ENCODE assay signal across 8 cellular contexts in the genomic region with DNA sequence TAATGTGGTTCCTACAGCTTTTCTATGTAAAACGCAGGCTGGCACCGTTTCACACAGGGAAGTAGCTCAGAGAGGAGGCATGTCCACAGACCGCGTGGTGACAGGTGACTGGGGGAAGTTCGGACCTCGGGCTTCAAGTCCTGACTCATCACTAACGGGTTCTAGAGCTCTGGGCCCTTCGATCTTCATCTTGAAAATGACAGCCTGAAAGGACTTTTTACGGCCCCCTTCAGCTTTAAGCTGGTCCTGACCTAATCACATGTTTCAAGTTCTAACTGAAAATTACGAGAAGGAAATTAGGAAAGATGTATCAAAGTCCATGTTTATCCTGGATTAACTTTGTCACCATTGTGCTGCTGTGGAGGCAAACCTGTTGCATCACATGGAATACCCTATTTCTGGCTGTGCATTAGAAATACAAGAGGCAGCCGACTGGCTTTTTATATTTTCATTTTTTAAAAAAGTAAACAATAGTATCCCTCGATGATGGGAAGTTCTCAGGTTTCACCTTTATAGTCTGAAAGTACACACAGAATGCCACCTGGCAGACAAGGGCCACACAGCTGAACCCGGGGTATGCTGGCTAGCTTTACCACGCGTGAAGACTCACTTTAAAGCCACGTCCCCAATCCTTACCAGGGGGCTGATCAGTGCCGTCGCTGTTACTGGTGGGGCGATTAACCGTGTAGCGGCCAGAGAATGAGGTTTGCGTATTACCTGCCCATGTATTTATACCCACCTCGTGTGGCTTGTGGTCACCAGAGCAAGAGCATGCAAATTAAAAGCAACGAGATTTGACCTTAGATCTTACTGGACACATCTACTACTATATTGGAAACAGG. TPM values are rescaled to one million over a fixed set of nuclear protein-coding genes. Genes with fewer than 3 reads are reported as not detected.
DNase-seq lines count a peak whose midpoint lies in the region; ATAC-seq, FAIRE-seq and TF ChIP-seq lines count a peak whose summit lies in the region.

No MANE protein-coding gene starts in this region.

- DNase-seq in activated CD4-positive, CD25-positive, alpha-beta regulatory T cell treated with anti-CD3 and anti-CD28 coated beads, Interleukin-2, amount 50 U/mL, for 72 hours, result peak; percentile 34
- peak; percentile 63 for DNase-seq in NCI-H1105 treated with DMSO at 0.1 percent for 48 hours (lab: John Stamatoyannopoulos, UW)
- peak; percentile 12 for DNase-seq in activated T-helper 1 cell treated with anti-CD3 and anti-CD28 coated beads, Interleukin-12 subunit alpha, Interleukin-12 subunit beta, Interleukin-2, Interleukin-4 antibody, amounts not matched to agents 30 ng/mL and 10 ng/mL and 1 ng/mL, durations not matched to agents 14 hours and 24 hours and 36 hours (ENCODE audit: low spot score)
- peak; percentile 57 for DNase-seq in Right ventricle myocardium superior
- DNase-seq in posterior vena cava (ENCODE audit: low spot score), result peak; percentile 83
- no peak for DNase-seq in H54 (ENCODE audit: insufficient read length, low spot score)

- TF ChIP-seq POLR2A in H54 (IDR thresholded peaks at IDR 0.05; ENCODE audit: low read depth, low read length), result no peak

- no peaks in the 10 kb centered on the region for H3K27me3 Mint-ChIP-seq in activated T-helper 1 cell treated with anti-CD3 and anti-CD28 coated beads, Interleukin-12 subunit alpha, Interleukin-12 subunit beta, Interleukin-2, Interleukin-4 antibody, amounts not matched to agents 30 ng/mL and 10 ng/mL and 1 ng/mL, durations not matched to agents 14 hours and 24 hours and 36 hours (ENCODE audit: insufficient read depth)

- no peak for FAIRE-seq in H54 (lab: Jason Lieb, UNC)

- peak overlapping the region; percentile 94 for H3K4me3 Mint-ChIP-seq in activated T-helper 1 cell treated with anti-CD3 and anti-CD28 coated beads, Interleukin-12 subunit alpha, Interleukin-12 subunit beta, Interleukin-2, Interleukin-4 antibody, amounts not matched to agents 30 ng/mL and 10 ng/mL and 1 ng/mL, durations not matched to agents 14 hours and 24 hours and 36 hours

- peaks cover 75% of the 10 kb centered on the region for H3K4me1 Mint-ChIP-seq in activated T-helper 1 cell treated with anti-CD3 and anti-CD28 coated beads, Interleukin-12 subunit alpha, Interleukin-12 subunit beta, Interleukin-2, Interleukin-4 antibody, amounts not matched to agents 30 ng/mL and 10 ng/mL and 1 ng/mL, durations not matched to agents 14 hours and 24 hours and 36 hours (ENCODE audit: low read depth)

- ATAC-seq in activated CD4-positive, CD25-positive, alpha-beta regulatory T cell treated with anti-CD3 and anti-CD28 coated beads, Interleukin-2, amount 50 U/mL, for 24 hours, result no peak
- ATAC-seq in HG02588 (IDR thresholded peaks at IDR 0.05; ENCODE audit: unreplicated experiment) (peak; percentile 30), Right ventricle myocardium superior (ENCODE audit: poor library complexity) (no peak)

- H3K36me3 Mint-ChIP-seq in activated T-helper 1 cell treated with anti-CD3 and anti-CD28 coated beads, Interleukin-12 subunit alpha, Interleukin-12 subunit beta, Interleukin-2, Interleukin-4 antibody, amounts not matched to agents 30 ng/mL and 10 ng/mL and 1 ng/mL, durations not matched to agents 14 hours and 24 hours and 36 hours (ENCODE audit: low read depth), result peaks cover 44% of the 10 kb centered on the region

- H3K9me3 Mint-ChIP-seq in activated T-helper 1 cell treated with anti-CD3 and anti-CD28 coated beads, Interleukin-12 subunit alpha, Interleukin-12 subunit beta, Interleukin-2, Interleukin-4 antibody, amounts not matched to agents 30 ng/mL and 10 ng/mL and 1 ng/mL, durations not matched to agents 14 hours and 24 hours and 36 hours, result no peaks in the 10 kb centered on the region

- intact Hi-C loops in activated T-helper 1 cell treated with anti-CD3 and anti-CD28 coated beads, Interleukin-12 subunit alpha, Interleukin-12 subunit beta, Interleukin-2, Interleukin-4 antibody, amounts not matched to agents 30 ng/mL and 10 ng/mL and 1 ng/mL, durations not matched to agents 14 hours and 24 hours and 36 hours (cut with micrococcal nuclease), result loop anchor here (1.0 to 10.0 kb wide), 4 partner anchors 14 to 1745 kb away; a partner anchor contains a TSS
- intact Hi-C loops in Right ventricle myocardium superior (cut with DNase I) (loop anchor here (10.0 kb wide), 1 partner anchor 203 kb away; no protein-coding TSS in a partner anchor), posterior vena cava (cut with DNase I) (loop anchor here in 1 of 2 donors (5.0 kb wide), 1 partner anchor 200 kb away; no protein-coding TSS in a partner anchor)

- peak overlapping the region; percentile 69 for H3K27ac Mint-ChIP-seq in activated T-helper 1 cell treated with anti-CD3 and anti-CD28 coated beads, Interleukin-12 subunit alpha, Interleukin-12 subunit beta, Interleukin-2, Interleukin-4 antibody, amounts not matched to agents 30 ng/mL and 10 ng/mL and 1 ng/mL, durations not matched to agents 14 hours and 24 hours and 36 hours

RNA-seq across cellular contexts. Expression of a gene that starts 1.9 kb away (rescaled TPM):
- total RNA-seq in activated T-helper 1 cell treated with anti-CD3 and anti-CD28 coated beads, Interleukin-12 subunit alpha, Interleukin-12 subunit beta, Interleukin-2, Interleukin-4 antibody, amounts not matched to agents 30 ng/mL and 10 ng/mL and 1 ng/mL, durations not matched to agents 14 hours and 24 hours and 36 hours, result 50.1 and 52.4 TPM in 2 replicates
- total RNA-seq in Right ventricle myocardium superior (17.2 TPM), posterior vena cava (10 to 100 TPM; 60.6 to 65.3 TPM)
